ENCODE assay signal across 21 cellular contexts in genomic region chr11:37110383-37110782, GRCh38.
DNase-seq lines count a peak whose midpoint lies in the region; TF ChIP-seq lines count a peak whose summit lies in the region.
"Had no signal": no experiment of that assay in that cellular context is flagged by ENCODE, and none has a peak within 500 bp of the region (broad histone marks: within the 10 kb centered on the region; RNA-seq: fewer than 3 reads in every experiment).

No MANE protein-coding gene starts in this region.

- intact Hi-C loops in colonic mucosa (cut with DNase I), result no loop called here

- no peak overlapping the region for H3K4me3 Mint-ChIP-seq in glutamatergic neuron (ENCODE audit: unreplicated experiment)
- H3K4me3 Mint-ChIP-seq: activated naive CD4-positive, alpha-beta T cell treated with anti-CD3 and anti-CD28 coated beads, Interleukin-2, amount 50 U/mL, for 24 hours; activated T-helper 1 cell treated with anti-CD3 and anti-CD28 coated beads, Interleukin-12 subunit alpha, Interleukin-12 subunit beta, Interleukin-2, Interleukin-4 antibody, amounts not matched to agents 30 ng/mL and 10 ng/mL and 1 ng/mL, durations not matched to agents 14 hours and 24 hours and 36 hours; CD4-positive, CD25-positive, alpha-beta regulatory T cell; naive thymus-derived CD4-positive, alpha-beta T cell; T-cell had no signal

- H3K9me3 ChIP-seq in colonic mucosa, result no peaks in the 10 kb centered on the region
- H3K9me3 ChIP-seq: gastroesophageal sphincter, right lobe of liver had no signal

- peaks cover 22% of the 10 kb centered on the region for H3K4me1 Mint-ChIP-seq in glutamatergic neuron (ENCODE audit: low read depth, unreplicated experiment)
- H3K4me1 Mint-ChIP-seq: activated naive CD4-positive, alpha-beta T cell treated with anti-CD3 and anti-CD28 coated beads, Interleukin-2, amount 50 U/mL, for 24 hours; CD4-positive, CD25-positive, alpha-beta regulatory T cell; naive thymus-derived CD4-positive, alpha-beta T cell; T-cell had no signal

- H3K27ac Mint-ChIP-seq in glutamatergic neuron (ENCODE audit: unreplicated experiment), result peak overlapping the region; percentile 20
- H3K27ac Mint-ChIP-seq: activated naive CD4-positive, alpha-beta T cell treated with anti-CD3 and anti-CD28 coated beads, Interleukin-2, amount 50 U/mL, for 24 hours; activated T-helper 1 cell treated with anti-CD3 and anti-CD28 coated beads, Interleukin-12 subunit alpha, Interleukin-12 subunit beta, Interleukin-2, Interleukin-4 antibody, amounts not matched to agents 30 ng/mL and 10 ng/mL and 1 ng/mL, durations not matched to agents 14 hours and 24 hours and 36 hours; CD4-positive, CD25-positive, alpha-beta regulatory T cell; T-cell had no signal

- no peak overlapping the region for H3K27ac ChIP-seq in colonic mucosa
- H3K27ac ChIP-seq: gastroesophageal sphincter, GM23248, right lobe of liver had no signal

- no peak overlapping the region for H3K9ac ChIP-seq in colonic mucosa (ENCODE audit: low read depth in 2 of 2, low read length in 2 of 2)
- H3K9ac ChIP-seq: GM23248 had no signal

- H3K4me1 ChIP-seq in colonic mucosa, result no peaks in the 10 kb centered on the region
- H3K4me1 ChIP-seq: gastroesophageal sphincter, right lobe of liver had no signal

- no peaks in the 10 kb centered on the region for H3K27me3 ChIP-seq in colonic mucosa
- H3K27me3 ChIP-seq: gastroesophageal sphincter, right lobe of liver had no signal

- H3K36me3 ChIP-seq in colonic mucosa, result no peaks in the 10 kb centered on the region
- H3K36me3 ChIP-seq: gastroesophageal sphincter, right lobe of liver had no signal

- H3K27me3 Mint-ChIP-seq in glutamatergic neuron (ENCODE audit: unreplicated experiment), result peaks cover 2% of the 10 kb centered on the region
- H3K27me3 Mint-ChIP-seq: activated naive CD4-positive, alpha-beta T cell treated with anti-CD3 and anti-CD28 coated beads, Interleukin-2, amount 50 U/mL, for 24 hours; CD4-positive, CD25-positive, alpha-beta regulatory T cell; naive thymus-derived CD4-positive, alpha-beta T cell; T-cell had no signal

- H3K36me3 Mint-ChIP-seq in glutamatergic neuron (ENCODE audit: unreplicated experiment), result no peaks in the 10 kb centered on the region
- H3K36me3 Mint-ChIP-seq: activated naive CD4-positive, alpha-beta T cell treated with anti-CD3 and anti-CD28 coated beads, Interleukin-2, amount 50 U/mL, for 24 hours; naive thymus-derived CD4-positive, alpha-beta T cell; T-cell had no signal

- TF ChIP-seq CTCF in glutamatergic neuron (IDR thresholded peaks at IDR 0.05; ENCODE audit: partially characterized antibody, unreplicated experiment), result no peak
- no peak for TF ChIP-seq CTCF in retinal pigment epithelial cell (conservative IDR thresholded peaks at IDR 0.05; ENCODE audit: low read depth, low read length)
- TF ChIP-seq CTCF in colonic mucosa (IDR thresholded peaks at IDR 0.05), result no peak

- DNase-seq in HPDE6-E6E7 (ENCODE audit: extremely low spot score) (peak; percentile 27), NCI-H82 treated with DMSO at 0.1 percent for 48 hours (lab: John Stamatoyannopoulos, UW; ENCODE audit: unreplicated experiment) (peak; percentile 5), glutamatergic neuron (no peak), retinal pigment epithelial cell (ENCODE audit: low read depth) (peak; percentile 7), colonic mucosa (no peak), SHP77 treated with DMSO at 0.1 percent for 48 hours (lab: John Stamatoyannopoulos, UW) (no peak)
- DNase-seq in stimulated activated CD8-positive, alpha-beta memory T cell treated with anti-CD3 and anti-CD28 coated beads, Interleukin-4, amount 100 ng/mL, for 48 hours, result no peak
- DNase-seq: activated CD4-positive, alpha-beta T cell treated with anti-CD3 and anti-CD28 coated beads for 4 hours; CD4-positive, CD25-positive, alpha-beta regulatory T cell; cerebellar nuclear complex; effector CD4-positive, alpha-beta T cell; GM23248; mesenchymal stem cell; naive thymus-derived CD4-positive, alpha-beta T cell; NCI-H2171; right lobe of liver; SIG-M5; T-cell had no signal

- H3K4me3 ChIP-seq in retinal pigment epithelial cell (ENCODE audit: low read length), result no peak overlapping the region
- H3K4me3 ChIP-seq in colonic mucosa, result no peak overlapping the region
- H3K4me3 ChIP-seq: gastroesophageal sphincter, GM23248, right lobe of liver had no signal

- peaks cover 11% of the 10 kb centered on the region for H3K9me3 Mint-ChIP-seq in glutamatergic neuron (ENCODE audit: unreplicated experiment)
- H3K9me3 Mint-ChIP-seq: activated T-helper 1 cell treated with anti-CD3 and anti-CD28 coated beads, Interleukin-12 subunit alpha, Interleukin-12 subunit beta, Interleukin-2, Interleukin-4 antibody, amounts not matched to agents 30 ng/mL and 10 ng/mL and 1 ng/mL, durations not matched to agents 14 hours and 24 hours and 36 hours had no signal

Comparison
In these comparisons a context has a peak if more than half of its experiments do, and no peak if none do; other contexts are left out.
1. DNase-seq: peak in HPDE6-E6E7 (single experiment), NCI-H82 treated with DMSO at 0.1 percent for 48 hours (single experiment) and retinal pigment epithelial cell (single experiment); none in glutamatergic neuron (single experiment), stimulated activated CD8-positive, alpha-beta memory T cell treated with anti-CD3 and anti-CD28 coated beads, Interleukin-4, amount 100 ng/mL, for 48 hours (single experiment), colonic mucosa (single experiment) and SHP77 treated with DMSO at 0.1 percent for 48 hours (single experiment).